Comparison of ENCODE assay signal across 8 cellular contexts in the genomic region with DNA sequence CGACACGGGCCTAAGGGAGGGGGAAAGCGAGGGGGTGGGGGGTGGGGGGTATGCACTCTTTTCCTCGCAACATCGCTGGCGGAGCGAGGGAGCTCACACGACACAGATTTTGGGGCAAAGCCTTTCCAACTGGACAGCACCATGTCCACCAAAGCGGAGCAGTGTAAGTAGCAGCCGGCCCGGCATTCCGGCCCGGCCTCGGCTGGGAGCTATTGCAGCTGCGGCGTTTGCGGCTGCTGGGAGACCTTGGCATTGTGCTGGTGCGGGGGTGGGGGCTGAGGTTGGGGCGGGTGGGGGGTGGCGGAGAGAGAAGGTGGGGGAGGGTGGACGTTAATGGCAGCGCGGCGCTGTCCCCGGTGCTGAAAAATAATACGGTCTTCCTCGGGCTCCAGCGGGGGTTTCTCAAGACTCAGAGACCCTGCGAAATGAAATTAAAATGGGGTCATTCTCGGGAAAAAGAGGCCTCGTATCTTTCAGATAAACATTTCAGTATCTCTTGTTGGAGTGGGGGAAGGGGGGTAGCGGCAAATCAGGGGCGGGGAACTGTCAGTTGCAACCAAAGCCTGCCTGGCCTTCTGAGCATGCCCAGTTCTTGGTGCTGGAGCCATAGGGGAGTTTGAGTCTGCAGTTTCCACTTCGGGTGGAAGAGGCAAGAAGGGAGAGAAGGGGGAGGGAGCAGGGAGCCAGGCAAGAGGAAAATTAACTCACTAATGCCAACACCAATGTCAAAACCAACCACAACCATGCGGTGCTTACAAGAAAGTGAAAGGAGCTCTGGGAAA. TPM values are rescaled to one million over a fixed set of nuclear protein-coding genes. Genes with fewer than 3 reads are reported as not detected.
DNase-seq lines count a peak whose midpoint lies in the region; ATAC-seq and TF ChIP-seq lines count a peak whose summit lies in the region.

Gene UNC79, plus strand, starts transcription at position 51 of the 782 bp plus-strand sequence. Its CDS starts 91 bp downstream, at position 142.

- ATAC-seq in HG02973 (IDR thresholded peaks at IDR 0.05; ENCODE audit: unreplicated experiment) (no peak), sciatic nerve (no peak)

- WGBS in smooth muscle cell (ENCODE audit: low lambda C conversion rate): 4% methylated on average over 24 of the region's 35 CpGs

- H3K9me3 ChIP-seq in SJCRH30 (replicated peaks): peaks cover 4% of the 10 kb centered on the region; the same call in 1 of the 2 replicates
- peaks cover 0 to 20% of the 10 kb centered on the region in 2 donors for H3K9me3 ChIP-seq in right atrium auricular region
- no peaks in the 10 kb centered on the region for H3K9me3 ChIP-seq in smooth muscle cell (replicated peaks; ENCODE audit: low read depth)
- H3K9me3 ChIP-seq in effector memory CD4-positive, alpha-beta T cell (ENCODE audit: control insufficient read depth, low read length): no peaks in the 10 kb centered on the region

- H3F3A ChIP-seq in smooth muscle cell (ENCODE audit: low read depth): no peaks in the 10 kb centered on the region

- intact Hi-C loops in sciatic nerve (cut with DNase I): no loop called here

- H3K4me3 ChIP-seq in SJCRH30 (no peak within 1 kb of the TSS), right atrium auricular region (peak within 1 kb of the TSS; percentile 9 to 38), smooth muscle cell (peak within 1 kb of the TSS; percentile 49)
- H3K4me3 ChIP-seq in effector memory CD4-positive, alpha-beta T cell (ENCODE audit: insufficient read depth, low read depth, low read length, poor library complexity, severe bottlenecking): no peak within 1 kb of the TSS

- no peaks in the 10 kb centered on the region for H3K27me3 ChIP-seq in SJCRH30
- no peaks in the 10 kb centered on the region for H3K27me3 ChIP-seq in right atrium auricular region
- peaks cover 42% of the 10 kb centered on the region for H3K27me3 ChIP-seq in smooth muscle cell (ENCODE audit: low read depth)
- peaks cover 5% of the 10 kb centered on the region for H3K27me3 ChIP-seq in effector memory CD4-positive, alpha-beta T cell (replicated peaks; ENCODE audit: control insufficient read depth, insufficient read depth, low read length, poor library complexity, severe bottlenecking)

- H2AFZ ChIP-seq in smooth muscle cell (ENCODE audit: low read depth): no peak within 1 kb of the TSS

- H3K9ac ChIP-seq in smooth muscle cell (ENCODE audit: low read depth): no peak within 1 kb of the TSS

- H3K27ac ChIP-seq in SJCRH30 (no peak within 1 kb of the TSS), right atrium auricular region (no peak within 1 kb of the TSS), smooth muscle cell (ENCODE audit: low read depth) (no peak within 1 kb of the TSS)
- H3K27ac ChIP-seq in effector memory CD4-positive, alpha-beta T cell (ENCODE audit: insufficient read depth, low read length, poor library complexity, severe bottlenecking): no peak within 1 kb of the TSS

- H4K20me1 ChIP-seq in smooth muscle cell (ENCODE audit: low read depth): no peaks in the 10 kb centered on the region

- H3K4me1 ChIP-seq in SJCRH30 (no peaks in the 10 kb centered on the region), right atrium auricular region (peaks cover 0 to 15% of the 10 kb centered on the region in 2 donors), smooth muscle cell (ENCODE audit: low read depth) (peaks cover 5% of the 10 kb centered on the region)
- no peaks in the 10 kb centered on the region for H3K4me1 ChIP-seq in effector memory CD4-positive, alpha-beta T cell (ENCODE audit: control insufficient read depth, insufficient read depth, low read length, poor library complexity, severe bottlenecking)

- H3K79me2 ChIP-seq in smooth muscle cell (ENCODE audit: low read depth): no peaks in the 10 kb centered on the region

- peak; percentile 72 for DNase-seq in DMS 273 (lab: John Stamatoyannopoulos, UW; ENCODE audit: unreplicated experiment)
- no peak for DNase-seq in DMS 273 treated with DMSO at 0.1 percent for 48 hours (lab: John Stamatoyannopoulos, UW)
- peak; percentile 4 to 15 for DNase-seq in SJCRH30
- DNase-seq in right atrium auricular region (ENCODE audit: low spot score): no peak
- DNase-seq in smooth muscle cell (lab: John Stamatoyannopoulos, UW; ENCODE audit: unreplicated experiment): no peak
- DNase-seq in effector memory CD4-positive, alpha-beta T cell: no peak
- DNase-seq in sciatic nerve (ENCODE audit: low spot score): no peak

- H3K36me3 ChIP-seq in SJCRH30: no peaks in the 10 kb centered on the region
- H3K36me3 ChIP-seq in right atrium auricular region: no peaks in the 10 kb centered on the region
- H3K36me3 ChIP-seq in smooth muscle cell (ENCODE audit: low read depth): no peaks in the 10 kb centered on the region
- no peaks in the 10 kb centered on the region for H3K36me3 ChIP-seq in effector memory CD4-positive, alpha-beta T cell (ENCODE audit: control insufficient read depth, insufficient read depth, low read length)

- peak within 1 kb of the TSS; percentile 90 for H3K4me2 ChIP-seq in smooth muscle cell

- TF ChIP-seq CTCF in right atrium auricular region (IDR thresholded peaks at IDR 0.05) (no peak), smooth muscle cell (IDR thresholded peaks at IDR 0.05; ENCODE audit: borderline replicate concordance, insufficient read depth, poor library complexity, severe bottlenecking) (no peak)

RNA-seq across cellular contexts. Expression of gene UNC79, which starts in this region (rescaled TPM):
- 0.05 TPM in 1 of 2 replicates, not detected in the other for total RNA-seq in SJCRH30 (2014; rRNA removed; shearing (Covaris generic))
- total RNA-seq in right atrium auricular region: under 1 TPM; 0.19 to 0.31 TPM
- 0.31 and 0.36 TPM in 2 replicates for total RNA-seq in smooth muscle cell
- polyA plus RNA-seq in smooth muscle cell: 0.06 TPM in 2 replicates
- total RNA-seq in sciatic nerve: 0.62 TPM

Comparison
In these comparisons a context has a peak if more than half of its experiments do, and no peak if none do; other contexts are left out.
1. Peak in DNase-seq in SJCRH30; RNA of the gene not detected or under 1 TPM.
2. H3K4me3 ChIP-seq: peak in right atrium auricular region (2 of 2) and smooth muscle cell (single experiment); none in SJCRH30 (single experiment) and effector memory CD4-positive, alpha-beta T cell (single experiment).